In the genomic region with DNA sequence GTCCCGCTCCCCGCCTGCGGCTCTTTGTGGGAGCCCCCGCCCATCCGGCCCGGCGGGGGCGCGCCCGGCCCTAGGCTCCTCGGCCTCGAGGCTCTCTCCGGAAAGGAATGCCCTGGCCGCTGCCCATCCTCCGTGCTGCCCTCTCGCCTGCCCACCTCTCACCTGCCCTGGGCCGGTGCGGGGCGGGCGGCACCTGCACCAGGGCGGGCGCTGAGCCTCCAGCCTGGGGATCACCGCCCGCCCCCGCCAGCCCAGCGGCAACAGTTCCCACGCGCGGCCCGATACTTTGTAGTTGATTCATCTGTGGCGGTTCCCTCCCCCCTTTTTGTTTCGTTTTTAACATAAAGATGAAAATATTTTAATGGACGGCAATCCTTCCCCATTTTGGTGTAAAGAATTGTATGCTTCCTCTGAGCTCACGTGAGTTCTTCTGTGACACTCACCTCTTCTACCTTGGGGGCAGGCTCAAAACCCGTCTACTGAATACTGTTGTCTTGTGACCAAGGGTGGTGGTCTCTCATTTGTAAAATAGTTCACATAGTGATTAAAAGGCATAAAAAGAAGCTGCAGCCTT, we compare ENCODE assay signal across 1 cellular context.
A peak's percentile ranks its signal among the peaks of the same experiment; 100 is the strongest.
TF ChIP-seq lines count a peak whose summit lies in the region.

No MANE protein-coding gene starts in this region.

TF ChIP-seq in HepG2, 621 proteins besides CTCF, POLR2A, EP300 and RAD21 (continued from another document):
- TF ChIP-seq, protein P1, sequence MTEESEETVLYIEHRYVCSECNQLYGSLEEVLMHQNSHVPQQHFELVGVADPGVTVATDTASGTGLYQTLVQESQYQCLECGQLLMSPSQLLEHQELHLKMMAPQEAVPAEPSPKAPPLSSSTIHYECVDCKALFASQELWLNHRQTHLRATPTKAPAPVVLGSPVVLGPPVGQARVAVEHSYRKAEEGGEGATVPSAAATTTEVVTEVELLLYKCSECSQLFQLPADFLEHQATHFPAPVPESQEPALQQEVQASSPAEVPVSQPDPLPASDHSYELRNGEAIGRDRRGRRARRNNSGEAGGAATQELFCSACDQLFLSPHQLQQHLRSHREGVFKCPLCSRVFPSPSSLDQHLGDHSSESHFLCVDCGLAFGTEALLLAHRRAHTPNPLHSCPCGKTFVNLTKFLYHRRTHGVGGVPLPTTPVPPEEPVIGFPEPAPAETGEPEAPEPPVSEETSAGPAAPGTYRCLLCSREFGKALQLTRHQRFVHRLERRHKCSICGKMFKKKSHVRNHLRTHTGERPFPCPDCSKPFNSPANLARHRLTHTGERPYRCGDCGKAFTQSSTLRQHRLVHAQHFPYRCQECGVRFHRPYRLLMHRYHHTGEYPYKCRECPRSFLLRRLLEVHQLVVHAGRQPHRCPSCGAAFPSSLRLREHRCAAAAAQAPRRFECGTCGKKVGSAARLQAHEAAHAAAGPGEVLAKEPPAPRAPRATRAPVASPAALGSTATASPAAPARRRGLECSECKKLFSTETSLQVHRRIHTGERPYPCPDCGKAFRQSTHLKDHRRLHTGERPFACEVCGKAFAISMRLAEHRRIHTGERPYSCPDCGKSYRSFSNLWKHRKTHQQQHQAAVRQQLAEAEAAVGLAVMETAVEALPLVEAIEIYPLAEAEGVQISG (CRISPR knock-in tag; IDR thresholded peaks at IDR 0.05): no peak
- TF ChIP-seq, protein P2, sequence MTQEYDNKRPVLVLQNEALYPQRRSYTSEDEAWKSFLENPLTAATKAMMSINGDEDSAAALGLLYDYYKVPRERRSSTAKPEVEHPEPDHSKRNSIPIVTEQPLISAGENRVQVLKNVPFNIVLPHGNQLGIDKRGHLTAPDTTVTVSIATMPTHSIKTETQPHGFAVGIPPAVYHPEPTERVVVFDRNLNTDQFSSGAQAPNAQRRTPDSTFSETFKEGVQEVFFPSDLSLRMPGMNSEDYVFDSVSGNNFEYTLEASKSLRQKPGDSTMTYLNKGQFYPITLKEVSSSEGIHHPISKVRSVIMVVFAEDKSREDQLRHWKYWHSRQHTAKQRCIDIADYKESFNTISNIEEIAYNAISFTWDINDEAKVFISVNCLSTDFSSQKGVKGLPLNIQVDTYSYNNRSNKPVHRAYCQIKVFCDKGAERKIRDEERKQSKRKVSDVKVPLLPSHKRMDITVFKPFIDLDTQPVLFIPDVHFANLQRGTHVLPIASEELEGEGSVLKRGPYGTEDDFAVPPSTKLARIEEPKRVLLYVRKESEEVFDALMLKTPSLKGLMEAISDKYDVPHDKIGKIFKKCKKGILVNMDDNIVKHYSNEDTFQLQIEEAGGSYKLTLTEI (CRISPR knock-in tag; conservative IDR thresholded peaks at IDR 0.05): no peak
- TF ChIP-seq HOXD1 (CRISPR knock-in tag; IDR thresholded peaks at IDR 0.05) (no peak), SPEN (CRISPR knock-in tag; IDR thresholded peaks at IDR 0.05; ENCODE audit: low read depth) (no peak), ZNF547 (CRISPR knock-in tag; IDR thresholded peaks at IDR 0.05) (0 out of 2 replicates have a peak, but pooled peaks have one; percentile 9), ZSCAN20 (CRISPR knock-in tag; IDR thresholded peaks at IDR 0.05; ENCODE audit: borderline replicate concordance) (no peak), ZNF558 (CRISPR knock-in tag; IDR thresholded peaks at IDR 0.05; ENCODE audit: borderline replicate concordance) (0 out of 2 replicates have a peak, but pooled peaks have one; percentile 11), RBM22 (optimal IDR thresholded peaks at IDR 0.05; ENCODE audit: low read length) (no peak), PHF21A (CRISPR knock-in tag; IDR thresholded peaks at IDR 0.05) (0 out of 2 replicates have a peak, but pooled peaks have one; percentile 28), ZNF30 (CRISPR knock-in tag; IDR thresholded peaks at IDR 0.05) (no peak), DNMT3B (CRISPR knock-in tag; conservative IDR thresholded peaks at IDR 0.05) (no peak), BHLHE40 (IDR thresholded peaks at IDR 0.05; ENCODE audit: low read length) (peak; percentile 36), ZNF451 (CRISPR knock-in tag; IDR thresholded peaks at IDR 0.05) (0 out of 2 replicates have a peak, but pooled peaks have one; percentile 35), KLF13 (CRISPR knock-in tag; IDR thresholded peaks at IDR 0.05) (no peak), FOXA3 (CRISPR knock-in tag; IDR thresholded peaks at IDR 0.05) (no peak), MIER3 (CRISPR knock-in tag; IDR thresholded peaks at IDR 0.05; ENCODE audit: borderline replicate concordance) (no peak), PHF8 (CRISPR knock-in tag; IDR thresholded peaks at IDR 0.05) (peak; percentile 34; the same call in 1 of the 2 replicates), RFXAP (CRISPR knock-in tag; IDR thresholded peaks at IDR 0.05; ENCODE audit: borderline replicate concordance) (no peak), ZNF883 (CRISPR knock-in tag; IDR thresholded peaks at IDR 0.05; ENCODE audit: not compliant biosample characterization) (no peak), KDM5B (CRISPR knock-in tag; IDR thresholded peaks at IDR 0.05; ENCODE audit: borderline replicate concordance) (no peak), ZNF543 (CRISPR knock-in tag; IDR thresholded peaks at IDR 0.05) (no peak), KDM2A (CRISPR knock-in tag; IDR thresholded peaks at IDR 0.05; ENCODE audit: borderline replicate concordance, low read depth) (peak; percentile 1; the same call in 1 of the 2 replicates), TAF1 (CRISPR knock-in tag; IDR thresholded peaks at IDR 0.05) (peak; percentile 16; the same call in 1 of the 2 replicates), EED (CRISPR knock-in tag; IDR thresholded peaks at IDR 0.05) (no peak), PAF1 (CRISPR knock-in tag; IDR thresholded peaks at IDR 0.05) (no peak)
- TF ChIP-seq, protein P3, sequence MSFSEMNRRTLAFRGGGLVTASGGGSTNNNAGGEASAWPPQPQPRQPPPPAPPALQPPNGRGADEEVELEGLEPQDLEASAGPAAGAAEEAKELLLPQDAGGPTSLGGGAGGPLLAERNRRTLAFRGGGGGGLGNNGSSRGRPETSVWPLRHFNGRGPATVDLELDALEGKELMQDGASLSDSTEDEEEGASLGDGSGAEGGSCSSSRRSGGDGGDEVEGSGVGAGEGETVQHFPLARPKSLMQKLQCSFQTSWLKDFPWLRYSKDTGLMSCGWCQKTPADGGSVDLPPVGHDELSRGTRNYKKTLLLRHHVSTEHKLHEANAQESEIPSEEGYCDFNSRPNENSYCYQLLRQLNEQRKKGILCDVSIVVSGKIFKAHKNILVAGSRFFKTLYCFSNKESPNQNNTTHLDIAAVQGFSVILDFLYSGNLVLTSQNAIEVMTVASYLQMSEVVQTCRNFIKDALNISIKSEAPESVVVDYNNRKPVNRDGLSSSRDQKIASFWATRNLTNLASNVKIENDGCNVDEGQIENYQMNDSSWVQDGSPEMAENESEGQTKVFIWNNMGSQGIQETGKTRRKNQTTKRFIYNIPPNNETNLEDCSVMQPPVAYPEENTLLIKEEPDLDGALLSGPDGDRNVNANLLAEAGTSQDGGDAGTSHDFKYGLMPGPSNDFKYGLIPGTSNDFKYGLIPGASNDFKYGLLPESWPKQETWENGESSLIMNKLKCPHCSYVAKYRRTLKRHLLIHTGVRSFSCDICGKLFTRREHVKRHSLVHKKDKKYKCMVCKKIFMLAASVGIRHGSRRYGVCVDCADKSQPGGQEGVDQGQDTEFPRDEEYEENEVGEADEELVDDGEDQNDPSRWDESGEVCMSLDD (CRISPR knock-in tag; IDR thresholded peaks at IDR 0.05; ENCODE audit: borderline replicate concordance): no peak
- TF ChIP-seq, protein P4, sequence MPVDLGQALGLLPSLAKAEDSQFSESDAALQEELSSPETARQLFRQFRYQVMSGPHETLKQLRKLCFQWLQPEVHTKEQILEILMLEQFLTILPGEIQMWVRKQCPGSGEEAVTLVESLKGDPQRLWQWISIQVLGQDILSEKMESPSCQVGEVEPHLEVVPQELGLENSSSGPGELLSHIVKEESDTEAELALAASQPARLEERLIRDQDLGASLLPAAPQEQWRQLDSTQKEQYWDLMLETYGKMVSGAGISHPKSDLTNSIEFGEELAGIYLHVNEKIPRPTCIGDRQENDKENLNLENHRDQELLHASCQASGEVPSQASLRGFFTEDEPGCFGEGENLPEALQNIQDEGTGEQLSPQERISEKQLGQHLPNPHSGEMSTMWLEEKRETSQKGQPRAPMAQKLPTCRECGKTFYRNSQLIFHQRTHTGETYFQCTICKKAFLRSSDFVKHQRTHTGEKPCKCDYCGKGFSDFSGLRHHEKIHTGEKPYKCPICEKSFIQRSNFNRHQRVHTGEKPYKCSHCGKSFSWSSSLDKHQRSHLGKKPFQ (CRISPR knock-in tag; IDR thresholded peaks at IDR 0.05; ENCODE audit: insufficient replicate concordance): no peak
- TF ChIP-seq, protein P5, sequence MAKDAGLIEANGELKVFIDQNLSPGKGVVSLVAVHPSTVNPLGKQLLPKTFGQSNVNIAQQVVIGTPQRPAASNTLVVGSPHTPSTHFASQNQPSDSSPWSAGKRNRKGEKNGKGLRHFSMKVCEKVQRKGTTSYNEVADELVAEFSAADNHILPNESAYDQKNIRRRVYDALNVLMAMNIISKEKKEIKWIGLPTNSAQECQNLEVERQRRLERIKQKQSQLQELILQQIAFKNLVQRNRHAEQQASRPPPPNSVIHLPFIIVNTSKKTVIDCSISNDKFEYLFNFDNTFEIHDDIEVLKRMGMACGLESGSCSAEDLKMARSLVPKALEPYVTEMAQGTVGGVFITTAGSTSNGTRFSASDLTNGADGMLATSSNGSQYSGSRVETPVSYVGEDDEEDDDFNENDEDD (CRISPR knock-in tag; IDR thresholded peaks at IDR 0.05; ENCODE audit: borderline replicate concordance): no peak
TF ChIP-seq in HepG2: peak in this region for 23.
